1 cellular context compared by ENCODE assay signal in the genomic region with DNA sequence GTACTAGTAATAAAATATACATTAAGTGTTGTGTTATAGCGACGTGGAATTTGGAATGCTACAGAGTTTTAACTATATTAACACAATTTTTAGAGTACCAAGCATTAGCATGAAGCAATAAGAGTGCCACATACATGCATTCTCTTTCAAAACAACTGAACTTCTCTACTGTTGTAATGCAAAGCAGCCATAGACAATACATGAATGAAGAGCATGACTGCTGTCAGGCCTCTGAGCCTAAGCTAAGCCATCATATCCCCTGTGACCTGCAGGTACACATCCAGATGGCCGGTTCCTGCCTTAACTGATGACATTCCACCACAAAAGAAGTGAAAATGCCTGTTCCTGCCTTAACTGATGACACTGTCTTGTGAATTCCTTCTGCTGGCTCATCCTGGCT.
TF ChIP-seq lines count a peak whose summit lies in the region.

No MANE protein-coding gene starts in this region.

TF ChIP-seq in WTC11, 78 proteins besides CTCF, POLR2A, EP300 and RAD21:
- TF ChIP-seq, protein P1, sequence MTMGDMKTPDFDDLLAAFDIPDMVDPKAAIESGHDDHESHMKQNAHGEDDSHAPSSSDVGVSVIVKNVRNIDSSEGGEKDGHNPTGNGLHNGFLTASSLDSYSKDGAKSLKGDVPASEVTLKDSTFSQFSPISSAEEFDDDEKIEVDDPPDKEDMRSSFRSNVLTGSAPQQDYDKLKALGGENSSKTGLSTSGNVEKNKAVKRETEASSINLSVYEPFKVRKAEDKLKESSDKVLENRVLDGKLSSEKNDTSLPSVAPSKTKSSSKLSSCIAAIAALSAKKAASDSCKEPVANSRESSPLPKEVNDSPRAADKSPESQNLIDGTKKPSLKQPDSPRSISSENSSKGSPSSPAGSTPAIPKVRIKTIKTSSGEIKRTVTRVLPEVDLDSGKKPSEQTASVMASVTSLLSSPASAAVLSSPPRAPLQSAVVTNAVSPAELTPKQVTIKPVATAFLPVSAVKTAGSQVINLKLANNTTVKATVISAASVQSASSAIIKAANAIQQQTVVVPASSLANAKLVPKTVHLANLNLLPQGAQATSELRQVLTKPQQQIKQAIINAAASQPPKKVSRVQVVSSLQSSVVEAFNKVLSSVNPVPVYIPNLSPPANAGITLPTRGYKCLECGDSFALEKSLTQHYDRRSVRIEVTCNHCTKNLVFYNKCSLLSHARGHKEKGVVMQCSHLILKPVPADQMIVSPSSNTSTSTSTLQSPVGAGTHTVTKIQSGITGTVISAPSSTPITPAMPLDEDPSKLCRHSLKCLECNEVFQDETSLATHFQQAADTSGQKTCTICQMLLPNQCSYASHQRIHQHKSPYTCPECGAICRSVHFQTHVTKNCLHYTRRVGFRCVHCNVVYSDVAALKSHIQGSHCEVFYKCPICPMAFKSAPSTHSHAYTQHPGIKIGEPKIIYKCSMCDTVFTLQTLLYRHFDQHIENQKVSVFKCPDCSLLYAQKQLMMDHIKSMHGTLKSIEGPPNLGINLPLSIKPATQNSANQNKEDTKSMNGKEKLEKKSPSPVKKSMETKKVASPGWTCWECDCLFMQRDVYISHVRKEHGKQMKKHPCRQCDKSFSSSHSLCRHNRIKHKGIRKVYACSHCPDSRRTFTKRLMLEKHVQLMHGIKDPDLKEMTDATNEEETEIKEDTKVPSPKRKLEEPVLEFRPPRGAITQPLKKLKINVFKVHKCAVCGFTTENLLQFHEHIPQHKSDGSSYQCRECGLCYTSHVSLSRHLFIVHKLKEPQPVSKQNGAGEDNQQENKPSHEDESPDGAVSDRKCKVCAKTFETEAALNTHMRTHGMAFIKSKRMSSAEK (CRISPR knock-in tag; IDR thresholded peaks at IDR 0.05; ENCODE audit: borderline replicate concordance) = peak; percentile 68; the same call in 1 of the 2 replicates
